ENCODE assay signal across 15 cellular contexts in the genomic region with DNA sequence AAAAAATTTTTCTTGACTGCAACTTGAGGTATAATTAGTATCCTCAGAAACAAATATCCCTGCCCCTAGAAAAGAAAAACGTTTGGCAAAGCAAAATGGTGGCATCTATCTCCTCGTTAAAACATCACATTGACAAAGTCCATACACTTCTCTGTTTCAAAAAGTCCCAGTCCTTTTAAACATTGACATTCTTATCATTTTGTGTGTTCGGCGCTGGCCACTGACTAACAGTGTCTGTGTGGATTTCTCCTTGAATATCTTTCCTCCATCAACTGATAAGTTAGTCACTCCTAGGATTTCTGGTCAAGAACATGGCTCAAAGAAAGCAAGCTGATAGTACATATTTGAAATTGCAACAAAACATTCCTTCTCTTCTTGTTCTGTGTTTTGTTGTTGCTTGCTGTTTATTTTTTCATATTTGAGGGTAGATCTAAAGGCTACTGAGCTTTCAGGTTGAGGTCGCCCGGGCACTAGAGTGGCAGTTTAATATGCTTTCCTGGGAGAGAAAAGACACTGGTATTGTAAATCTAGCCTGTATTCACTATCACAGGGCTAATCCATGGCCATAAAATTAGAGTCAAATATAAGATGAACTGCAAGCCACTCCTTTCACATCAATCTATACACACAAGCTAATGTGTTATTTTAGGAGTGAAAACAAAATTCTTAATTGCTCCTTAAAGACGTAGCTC. TPM values are rescaled to one million over a fixed set of nuclear protein-coding genes. Genes with fewer than 3 reads are reported as not detected.
A peak's percentile ranks its signal among the peaks of the same experiment; 100 is the strongest.
DNase-seq lines count a peak whose midpoint lies in the region; ATAC-seq and TF ChIP-seq lines count a peak whose summit lies in the region.
"Had no signal": no experiment of that assay in that cellular context is flagged by ENCODE, and none has a peak within 500 bp of the region (broad histone marks: within the 10 kb centered on the region; RNA-seq: fewer than 3 reads in every experiment).

No MANE protein-coding gene starts in this region.

- no peak for ATAC-seq in HG03039 (IDR thresholded peaks at IDR 0.05; ENCODE audit: unreplicated experiment)
- ATAC-seq: HCT116 had no signal

- peak overlapping the region; percentile 31 for H3K4me3 Mint-ChIP-seq in Caco-2 (ENCODE audit: unreplicated experiment)
- H3K4me3 Mint-ChIP-seq: CD8-positive, alpha-beta memory T cell had no signal

- POLR2A ChIA-PET in Caco-2 (lab: Charles Lee) = no interaction called here

- TF ChIP-seq EP300 in sigmoid colon (IDR thresholded peaks at IDR 0.05) (no peak), esophagus muscularis mucosa (IDR thresholded peaks at IDR 0.05) (no peak)

- H3K27ac Mint-ChIP-seq in Caco-2 (ENCODE audit: unreplicated experiment) = no peak overlapping the region
- H3K27ac Mint-ChIP-seq: CD8-positive, alpha-beta memory T cell had no signal

- CTCF ChIA-PET in Caco-2 (lab: Charles Lee) = no interaction called here

- peaks cover 8% of the 10 kb centered on the region for H3K4me1 Mint-ChIP-seq in Caco-2 (ENCODE audit: low read depth, unreplicated experiment)
- H3K4me1 Mint-ChIP-seq: CD8-positive, alpha-beta memory T cell had no signal

- TF ChIP-seq POLR2A in sigmoid colon (IDR thresholded peaks at IDR 0.05) (no peak), esophagus muscularis mucosa (IDR thresholded peaks at IDR 0.05; ENCODE audit: low read depth) (no peak)

- TF ChIP-seq CTCF in Caco-2 (IDR thresholded peaks at IDR 0.05; ENCODE audit: insufficient read depth in 1 of 2, low read depth in 1 of 2, low read length in 1 of 2, severe bottlenecking in 1 of 2, unreplicated experiment in 1 of 2) (no peak), sigmoid colon (IDR thresholded peaks at IDR 0.05) (no peak), esophagus muscularis mucosa (IDR thresholded peaks at IDR 0.05) (no peak)

- H3K9me3 ChIP-seq in Caco-2 (no peaks in the 10 kb centered on the region), sigmoid colon (no peaks in the 10 kb centered on the region), esophagus muscularis mucosa (no peaks in the 10 kb centered on the region)
- H3K9me3 ChIP-seq: BLaER1 had no signal

- BruUV-seq in Caco-2 (replicated peaks; lab: Mats Ljungman, UMichigan) = no TSS peak

- DNase-seq in Caco-2 (no peak), amniotic epithelial cell (ENCODE audit: low read depth) (peak; percentile 54), islet precursor cell (peak; percentile 66), sigmoid colon (no peak), esophagus muscularis mucosa (ENCODE audit: extremely low spot score) (no peak), NAMALWA (ENCODE audit: low spot score) (no peak)
- DNase-seq: 8988T; AML-193; CD8-positive, alpha-beta memory T cell; DMS53; GM23248 had no signal

- H3K4me1 ChIP-seq in Caco-2 (peaks cover 11% of the 10 kb centered on the region), sigmoid colon (peaks cover 0 to 28% (median 10%) of the 10 kb centered on the region in 4 donors), esophagus muscularis mucosa (no peaks in the 10 kb centered on the region)
- H3K4me1 ChIP-seq: BLaER1 had no signal

- 81 to 84% methylated on average over 7 of the region's 7 CpGs for WGBS in sigmoid colon, 2 donors
- 89% methylated on average over 7 of the region's 7 CpGs for WGBS in esophagus muscularis mucosa

- peak overlapping the region in 3 of 4 donors; percentile 21 to 95 (median 44) for H3K27ac ChIP-seq in sigmoid colon
- H3K27ac ChIP-seq in esophagus muscularis mucosa (replicated peaks in 1 of 4) = no peak overlapping the region
- H3K27ac ChIP-seq: BLaER1, GM23248, HL-60 had no signal

- H3K4me3 ChIP-seq in Caco-2 (ENCODE audit: low read depth, low read length) = no peak overlapping the region
- H3K4me3 ChIP-seq in sigmoid colon = no peak overlapping the region
- H3K4me3 ChIP-seq in esophagus muscularis mucosa = no peak overlapping the region
- H3K4me3 ChIP-seq: BLaER1, GM23248 had no signal

- no peaks in the 10 kb centered on the region for H3K9me3 Mint-ChIP-seq in Caco-2 (ENCODE audit: unreplicated experiment)

- intact Hi-C loops in Caco-2 (cut with micrococcal nuclease; ENCODE audit: unreplicated experiment) (no loop called here), sigmoid colon (cut with DNase I) (no loop called here), esophagus muscularis mucosa (cut with DNase I) (no loop called here)

- H3K27me3 ChIP-seq in Caco-2 (replicated peaks; ENCODE audit: control insufficient read depth, insufficient read depth, low read length) = no peaks in the 10 kb centered on the region; the same call in 1 of the 2 replicates
- no peaks in the 10 kb centered on the region for H3K27me3 ChIP-seq in sigmoid colon
- H3K27me3 ChIP-seq in esophagus muscularis mucosa = no peaks in the 10 kb centered on the region
- H3K27me3 ChIP-seq: BLaER1 had no signal

- H3K36me3 Mint-ChIP-seq in Caco-2 (ENCODE audit: insufficient read depth, unreplicated experiment) = no peaks in the 10 kb centered on the region
- H3K36me3 Mint-ChIP-seq: CD8-positive, alpha-beta memory T cell had no signal

- H3K36me3 ChIP-seq in Caco-2 (ENCODE audit: control insufficient read depth, insufficient read depth, low read length) (no peaks in the 10 kb centered on the region), sigmoid colon (no peaks in the 10 kb centered on the region), esophagus muscularis mucosa (no peaks in the 10 kb centered on the region)
- H3K36me3 ChIP-seq: BLaER1 had no signal

- H3K27me3 Mint-ChIP-seq in Caco-2 (ENCODE audit: insufficient read depth, unreplicated experiment) = peaks cover 3% of the 10 kb centered on the region

RNA-seq across cellular contexts. Expression of gene PPIC, which starts 8.5 kb away (rescaled TPM):
- total RNA-seq in Caco-2 (2022) = 46.7 and 50.6 TPM in 2 replicates
- 10 to 100 TPM; 26.5 to 79.2 (median 58.4) TPM for total RNA-seq in sigmoid colon
- 10 to 100 TPM; 21.6 to 42.7 (median 27.0) TPM for polyA plus RNA-seq in sigmoid colon
- 10 to 100 TPM; 14.2 to 47.4 (median 44.3) TPM for total RNA-seq in esophagus muscularis mucosa
- total RNA-seq: CD8-positive, alpha-beta memory T cell had no signal
- polyA plus RNA-seq: CD8-positive, alpha-beta memory T cell had no signal

RNA-seq across cellular contexts. Expression of gene PRDM6, which starts 44.0 kb away (rescaled TPM):
- total RNA-seq in Caco-2 (2022) = 1.7 TPM in 2 replicates
- total RNA-seq in sigmoid colon = 10 to 100 TPM; 11.9 to 22.2 (median 18.7) TPM
- polyA plus RNA-seq in sigmoid colon = 1 to 10 TPM in 1 of 3 donors, under 1 TPM in 1, not detected in 1; 0.60 to 1.1 TPM
- total RNA-seq in esophagus muscularis mucosa = 1 to 10 TPM in 3 of 4 donors, under 1 TPM in 1; 0.42 to 3.8 (median 1.3) TPM
- total RNA-seq: CD8-positive, alpha-beta memory T cell had no signal
- polyA plus RNA-seq: CD8-positive, alpha-beta memory T cell had no signal

Comparison
In these comparisons a context has a peak if more than half of its experiments do, and no peak if none do; other contexts are left out.
1. DNase-seq: peak in amniotic epithelial cell (single experiment) and islet precursor cell (single experiment); none in Caco-2 (0 of 2), sigmoid colon (single experiment), esophagus muscularis mucosa (single experiment) and NAMALWA (single experiment).
2. H3K27ac ChIP-seq: peak in sigmoid colon (3 of 4); none in esophagus muscularis mucosa (0 of 4).